In the genomic region with DNA sequence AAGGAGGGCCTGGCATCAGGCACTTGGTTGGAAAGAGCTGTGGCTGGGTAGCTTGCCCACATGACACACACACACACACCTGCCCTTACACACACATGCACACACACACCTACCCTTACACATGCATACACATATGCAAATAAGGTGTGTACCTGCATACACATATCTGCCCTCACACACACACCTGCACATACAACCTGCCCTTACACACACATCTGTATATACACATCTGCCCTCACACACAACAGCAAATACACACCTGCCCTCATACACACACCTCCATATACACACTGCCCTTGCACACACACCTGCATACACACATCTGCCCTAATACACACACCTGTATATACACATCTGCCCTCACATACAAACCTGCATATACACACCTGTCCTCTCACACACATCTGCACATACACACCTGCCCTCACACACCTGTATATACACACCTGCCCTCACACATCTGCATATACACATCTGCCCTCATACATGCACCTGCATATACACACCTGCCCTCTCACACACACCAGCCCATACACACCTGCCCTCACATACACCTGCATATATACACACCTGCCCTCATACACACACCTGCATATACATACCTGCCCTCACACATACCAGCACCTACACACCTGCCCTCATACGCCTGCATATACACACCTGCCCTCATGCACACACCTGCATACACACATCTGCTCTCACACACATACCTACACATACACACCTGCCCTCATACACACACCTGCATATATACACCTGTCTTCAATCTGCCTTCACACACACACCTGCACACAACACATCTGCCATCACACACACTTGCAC, we compare ENCODE assay signal across 17 cellular contexts.
DNase-seq lines count a peak whose midpoint lies in the region.
"Had no signal": no experiment of that assay in that cellular context is flagged by ENCODE, and none has a peak within 500 bp of the region (broad histone marks: within the 10 kb centered on the region; RNA-seq: fewer than 3 reads in every experiment).

No MANE protein-coding gene starts in this region.

- H3K27ac Mint-ChIP-seq in activated naive CD4-positive, alpha-beta T cell treated with anti-CD3 and anti-CD28 coated beads for 36 hours: no peak overlapping the region

- H3K27me3 ChIP-seq in layer of hippocampus (ENCODE audit: control insufficient read depth, insufficient read depth, low read length): no peaks in the 10 kb centered on the region
- H3K27me3 ChIP-seq: Peyer's patch had no signal

- H3K4me1 Mint-ChIP-seq in activated naive CD4-positive, alpha-beta T cell treated with anti-CD3 and anti-CD28 coated beads for 36 hours (ENCODE audit: low read depth): no peaks in the 10 kb centered on the region

- H3K36me3 Mint-ChIP-seq in activated naive CD4-positive, alpha-beta T cell treated with anti-CD3 and anti-CD28 coated beads for 36 hours (ENCODE audit: low read depth): no peaks in the 10 kb centered on the region

- no peak overlapping the region for H3K4me3 Mint-ChIP-seq in activated naive CD4-positive, alpha-beta T cell treated with anti-CD3 and anti-CD28 coated beads for 36 hours

- H3K27me3 Mint-ChIP-seq in activated naive CD4-positive, alpha-beta T cell treated with anti-CD3 and anti-CD28 coated beads for 36 hours (ENCODE audit: low read depth): peaks cover 5% of the 10 kb centered on the region

- intact Hi-C loops in posterior vena cava (cut with DNase I): no loop called here
- intact Hi-C loops in activated naive CD4-positive, alpha-beta T cell treated with anti-CD3 and anti-CD28 coated beads for 36 hours (cut with micrococcal nuclease): no loop called here

- H3K27ac ChIP-seq in angular gyrus (ENCODE audit: low read depth, low read length) (peak overlapping the region; percentile 46), layer of hippocampus (ENCODE audit: low read depth, low read length) (peak overlapping the region; percentile 2)
- H3K27ac ChIP-seq: GM23248, Peyer's patch had no signal

- peak; percentile 30 for DNase-seq in activated CD8-positive, alpha-beta memory T cell treated with anti-CD3 and anti-CD28 coated beads for 24 hours
- DNase-seq in activated CD8-positive, alpha-beta memory T cell treated with anti-CD3 and anti-CD28 coated beads, Interleukin-2, amount 50 U/mL, for 48 hours: no peak
- DNase-seq in posterior vena cava (ENCODE audit: low spot score): peak; percentile 37
- no peak for DNase-seq in NCI-H1436 (lab: John Stamatoyannopoulos, UW)
- DNase-seq in NCI-H748 (lab: John Stamatoyannopoulos, UW; ENCODE audit: unreplicated experiment): no peak
- DNase-seq in activated naive CD4-positive, alpha-beta T cell treated with anti-CD3 and anti-CD28 coated beads for 36 hours: no peak
- DNase-seq: C1 segment of cervical spinal cord, GF-D8, GM23248, NCI-H146, NCI-H2081, NCI-H510A, NCI-H82, SHP77 treated with DMSO at 0.1 percent for 48 hours had no signal

- H3K9me3 Mint-ChIP-seq in activated naive CD4-positive, alpha-beta T cell treated with anti-CD3 and anti-CD28 coated beads for 36 hours: peaks cover 3% of the 10 kb centered on the region

- CTCF ChIA-PET in activated naive CD4-positive, alpha-beta T cell treated with anti-CD3 and anti-CD28 coated beads for 36 hours (lab: Charles Lee): no interaction called here

Comparison
In these comparisons a context has a peak if more than half of its experiments do, and no peak if none do; other contexts are left out.
1. DNase-seq: peak in activated CD8-positive, alpha-beta memory T cell treated with anti-CD3 and anti-CD28 coated beads for 24 hours (single experiment) and posterior vena cava (single experiment); none in activated CD8-positive, alpha-beta memory T cell treated with anti-CD3 and anti-CD28 coated beads, Interleukin-2, amount 50 U/mL, for 48 hours (single experiment), NCI-H1436 (single experiment), NCI-H748 (single experiment) and activated naive CD4-positive, alpha-beta T cell treated with anti-CD3 and anti-CD28 coated beads for 36 hours (single experiment).